In genomic region chr6:6414946-6415345, GRCh38 we compare ENCODE assay signal across 25 cellular contexts.
"Had no signal": no experiment of that assay in that cellular context is flagged by ENCODE, and none has a peak within 500 bp of the region (broad histone marks: within the 10 kb centered on the region; RNA-seq: fewer than 3 reads in every experiment).

No MANE protein-coding gene starts in this region.

- H3K79me2 ChIP-seq: hepatocyte had no signal

- H3K4me1 ChIP-seq: body of pancreas, lower lobe of right lung, sigmoid colon, transverse colon had no signal

- H3K4me2 ChIP-seq: hepatocyte had no signal

- H2AFZ ChIP-seq: hepatocyte had no signal

- H3K27ac Mint-ChIP-seq: immature natural killer cell; progenitor cell of endocrine pancreas; stimulated activated naive B cell treated with anti-CD40 and anti-IgM and Interleukin-4, amounts not matched to agents 10 μg/mL and 1 μg/mL and 100 μg/mL, for 72 hours had no signal

- H3K36me3 Mint-ChIP-seq: immature natural killer cell; naive B cell; stimulated activated naive B cell treated with anti-CD40 and anti-IgM and Interleukin-4, amounts not matched to agents 10 μg/mL and 1 μg/mL and 100 μg/mL, for 72 hours had no signal

- DNase-seq: activated CD4-positive, alpha-beta T cell treated with anti-CD3 and anti-CD28 coated beads for 4 hours; activated CD4-positive, alpha-beta T cell treated with anti-CD3 and anti-CD28 coated beads, Interleukin-2, amount 50 U/mL, for 48 hours; activated CD4-positive, CD25-positive, alpha-beta regulatory T cell; activated naive CD4-positive, alpha-beta T cell treated with anti-CD3 and anti-CD28 coated beads, Interleukin-2, amount 50 U/mL, for 16 hours; activated T-cell treated with anti-CD3 and anti-CD28 coated beads, Interleukin-2, amount 50 U/mL, for 48 hours; anterior cingulate cortex; body of pancreas; caudate nucleus; dorsolateral prefrontal cortex; foreskin fibroblast; immature natural killer cell; lower lobe of right lung; naive B cell; retina; sigmoid colon; stimulated activated CD4-positive, alpha-beta T cell treated with anti-CD3 and anti-CD28 coated beads, Interleukin-2, amount 100 ng/mL, for 48 hours; stimulated activated CD8-positive, alpha-beta memory T cell treated with anti-CD3 and anti-CD28 coated beads, Interleukin-4, amount 100 ng/mL, for 48 hours; stimulated activated naive B cell treated with anti-CD40 and anti-IgM and Interleukin-4, amounts not matched to agents 10 μg/mL and 1 μg/mL and 100 μg/mL, for 72 hours; T-helper 9 cell; transverse colon had no signal

- H3K4me1 Mint-ChIP-seq: immature natural killer cell; naive B cell; neural crest cell; stimulated activated naive B cell treated with anti-CD40 and anti-IgM and Interleukin-4, amounts not matched to agents 10 μg/mL and 1 μg/mL and 100 μg/mL, for 72 hours had no signal

- H3K27me3 ChIP-seq: body of pancreas, dorsolateral prefrontal cortex, hepatocyte, sigmoid colon, transverse colon had no signal

- FAIRE-seq: urothelium cell line had no signal

- H3K4me3 ChIP-seq: body of pancreas, dorsolateral prefrontal cortex, hepatocyte, lower lobe of right lung, sigmoid colon, transverse colon had no signal

- H3K4me3 Mint-ChIP-seq: immature natural killer cell; naive B cell; neural crest cell; stimulated activated naive B cell treated with anti-CD40 and anti-IgM and Interleukin-4, amounts not matched to agents 10 μg/mL and 1 μg/mL and 100 μg/mL, for 72 hours had no signal

- ATAC-seq: body of pancreas; left lobe of liver; lower lobe of right lung; stimulated activated naive B cell treated with anti-CD40 and anti-IgM and Interleukin-4, amounts not matched to agents 10 μg/mL and 1 μg/mL and 100 μg/mL, for 72 hours had no signal

- H3K9me3 Mint-ChIP-seq: neural crest cell; stimulated activated naive B cell treated with anti-CD40 and anti-IgM and Interleukin-4, amounts not matched to agents 10 μg/mL and 1 μg/mL and 100 μg/mL, for 72 hours had no signal

- H3K27ac ChIP-seq: body of pancreas, dorsolateral prefrontal cortex, hepatocyte, lower lobe of right lung, sigmoid colon, transverse colon had no signal

- H3K36me3 ChIP-seq: lower lobe of right lung, sigmoid colon, transverse colon had no signal

- H3K9me3 ChIP-seq: body of pancreas, lower lobe of right lung, sigmoid colon, transverse colon had no signal
